Comparison of ENCODE assay signal across 10 cellular contexts in genomic region chr19:12784394-12784870, GRCh38. TPM values are rescaled to one million over a fixed set of nuclear protein-coding genes. Genes with fewer than 3 reads are reported as not detected.
A peak's percentile ranks its signal among the peaks of the same experiment; 100 is the strongest.
DNase-seq lines count a peak whose midpoint lies in the region; ATAC-seq and TF ChIP-seq lines count a peak whose summit lies in the region.
"Had no signal": no experiment of that assay in that cellular context is flagged by ENCODE, and none has a peak within 500 bp of the region (broad histone marks: within the 10 kb centered on the region; RNA-seq: fewer than 3 reads in every experiment).

No MANE protein-coding gene starts in this region.

- H3K27me3 ChIP-seq in ascending aorta (no peaks in the 10 kb centered on the region), vagina (no peaks in the 10 kb centered on the region)

- no peak for ATAC-seq in HG03159 (IDR thresholded peaks at IDR 0.05; ENCODE audit: unreplicated experiment)
- ATAC-seq: stimulated activated naive CD8-positive, alpha-beta T cell treated with anti-CD3 and anti-CD28 coated beads, Interleukin-15, Interleukin-2, amounts not matched to agents 100 U/mL and 50 U/mL, for 24 hours had no signal

- no peaks in the 10 kb centered on the region for H3K9me3 ChIP-seq in ascending aorta
- H3K9me3 ChIP-seq in vagina, result no peaks in the 10 kb centered on the region

- no peaks in the 10 kb centered on the region for H3K36me3 ChIP-seq in ascending aorta
- H3K36me3 ChIP-seq in vagina, result no peaks in the 10 kb centered on the region

- H3K4me3 ChIP-seq in ascending aorta, result peak overlapping the region in 1 of 2 donors; percentile 65
- H3K4me3 ChIP-seq in vagina, result peak overlapping the region in 1 of 2 donors; percentile 7

- TF ChIP-seq CTCF in ascending aorta (IDR thresholded peaks at IDR 0.05), result no peak
- TF ChIP-seq CTCF in vagina (IDR thresholded peaks at IDR 0.05), result no peak

- intact Hi-C loops in ascending aorta (cut with DNase I) (loop anchor here (10.0 kb wide), 1 partner anchor 1250 kb away; the partner anchor contains the start of gene CNN1), vagina (cut with DNase I) (no loop called here)

- H3K27ac ChIP-seq in ascending aorta (peak overlapping the region; percentile 95 to 96), vagina (peak overlapping the region; percentile 97)

- H3K4me1 ChIP-seq in ascending aorta, result peaks cover 51 to 74% of the 10 kb centered on the region in 2 donors
- H3K4me1 ChIP-seq in vagina, result peaks cover 76% of the 10 kb centered on the region

- TF ChIP-seq POLR2A in vagina (IDR thresholded peaks at IDR 0.05), result no peak

- DNase-seq in stimulated activated CD4-positive, alpha-beta T cell treated with anti-CD3 and anti-CD28 coated beads, Interleukin-4, amount 100 ng/mL, for 24 hours, result peak; percentile 23
- no peak for DNase-seq in stimulated activated CD4-positive, alpha-beta T cell treated with anti-CD3 and anti-CD28 coated beads, Interleukin-15, amount 100 ng/mL, for 24 hours
- DNase-seq in ascending aorta (ENCODE audit: low spot score in 2 of 2) (no peak), lung microvascular endothelial cell (ENCODE audit: low read depth in 2 of 2) (peak; percentile 12 to 45), vagina (ENCODE audit: extremely low spot score in 2 of 2) (no peak), activated gamma-delta T cell treated with Interleukin-2 at 50 U/mL for 16 hours (no peak), DMS79 treated with DMSO at 0.1 percent for 48 hours (lab: John Stamatoyannopoulos, UW) (no peak)
- DNase-seq: NCI-H1105 had no signal

RNA-seq across cellular contexts. Expression of gene JUNB, which starts 6.9 kb away (rescaled TPM):
- total RNA-seq in ascending aorta (3,581 TPM), lung microvascular endothelial cell (59.3 and 124 TPM in 2 replicates), vagina (1,161 TPM)

RNA-seq across cellular contexts. Expression of gene HOOK2, which starts 9.1 kb away (rescaled TPM):
- 58.5 TPM for total RNA-seq in ascending aorta
- total RNA-seq in lung microvascular endothelial cell, result 5.4 and 9.3 TPM in 2 replicates
- total RNA-seq in vagina, result 65.6 TPM

RNA-seq across cellular contexts. Expression of gene PRDX2, which starts 17.2 kb away (rescaled TPM):
- 259 TPM for total RNA-seq in ascending aorta
- total RNA-seq in lung microvascular endothelial cell, result 185 and 189 TPM in 2 replicates
- total RNA-seq in vagina, result 190 TPM

RNA-seq across cellular contexts. Expression of gene THSD8, which starts 17.4 kb away (rescaled TPM):
- not detected for total RNA-seq in ascending aorta
- 0.20 TPM in 1 of 2 replicates, not detected in the other for total RNA-seq in lung microvascular endothelial cell
- not detected for total RNA-seq in vagina

RNA-seq across cellular contexts. Expression of gene RNASEH2A, which starts 22.0 kb away (rescaled TPM):
- total RNA-seq in ascending aorta, result 3.4 TPM
- total RNA-seq in lung microvascular endothelial cell, result 7.1 and 9.8 TPM in 2 replicates
- total RNA-seq in vagina, result 10.8 TPM

Comparison
In these comparisons a context has a peak if more than half of its experiments do, and no peak if none do; other contexts are left out.
1. DNase-seq: peak in stimulated activated CD4-positive, alpha-beta T cell treated with anti-CD3 and anti-CD28 coated beads, Interleukin-4, amount 100 ng/mL, for 24 hours (single experiment) and lung microvascular endothelial cell (2 of 2); none in stimulated activated CD4-positive, alpha-beta T cell treated with anti-CD3 and anti-CD28 coated beads, Interleukin-15, amount 100 ng/mL, for 24 hours (single experiment), ascending aorta (0 of 2), vagina (0 of 2), activated gamma-delta T cell treated with Interleukin-2 at 50 U/mL for 16 hours (single experiment) and DMS79 treated with DMSO at 0.1 percent for 48 hours (single experiment).